ENCODE assay signal across 12 cellular contexts in the genomic region with DNA sequence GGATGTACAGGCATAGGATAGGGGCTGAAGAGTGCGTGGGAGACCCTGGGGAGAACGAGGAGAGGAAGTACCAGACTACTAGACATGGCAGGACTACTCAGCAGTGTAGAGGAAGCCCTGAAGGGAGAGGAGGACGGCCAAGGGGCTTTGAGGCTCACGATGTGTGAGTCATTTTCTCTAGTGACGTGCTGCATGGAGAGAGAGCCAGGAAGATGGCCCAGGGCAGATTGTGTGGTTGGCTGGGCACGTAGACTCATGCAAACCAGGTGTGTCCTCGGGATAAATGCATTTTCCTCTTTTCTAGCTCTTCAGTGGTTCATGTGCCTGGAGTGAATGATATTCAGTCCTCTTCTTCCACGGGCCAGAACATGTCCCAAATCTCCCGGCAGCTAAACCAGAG.
DNase-seq lines count a peak whose midpoint lies in the region; ATAC-seq, FAIRE-seq and TF ChIP-seq lines count a peak whose summit lies in the region.
"Had no signal": no experiment of that assay in that cellular context is flagged by ENCODE, and none has a peak within 500 bp of the region (broad histone marks: within the 10 kb centered on the region; RNA-seq: fewer than 3 reads in every experiment).

No MANE protein-coding gene starts in this region.

- POLR2A ChIA-PET in A549 (lab: Yijun Ruan, JAX): no interaction called here

- TF ChIP-seq RAD21 in A549 (conservative IDR thresholded peaks at IDR 0.05 in 1 of 2, IDR thresholded peaks at IDR 0.05 in 1 of 2): no peak

- no peak for FAIRE-seq in A549 (lab: Jason Lieb, UNC)

- no peak overlapping the region for H3K9ac ChIP-seq in adipocyte (ENCODE audit: low read length)

- no peak for TF ChIP-seq POLR2A in A549 (IDR thresholded peaks at IDR 0.05; ENCODE audit: low read length)

- WGBS in A549 (ENCODE audit: missing lambda C conversion rate): 48% methylated on average over 9 of the region's 9 CpGs

- TF ChIP-seq EP300 in A549 (IDR thresholded peaks at IDR 0.05): no peak

- CTCF ChIA-PET in A549 (lab: Yijun Ruan, JAX): interaction anchor here (0.9 to 5.8 kb wide), 7 partner anchors 12 to 390 kb away, joined by 3 to 69 read pairs (median 4); a partner anchor contains a TSS

- TF ChIP-seq CTCF in A549 (IDR thresholded peaks at IDR 0.05): no peak
- no peak for TF ChIP-seq CTCF in HFF-Myc (IDR thresholded peaks at IDR 0.05; ENCODE audit: low read depth, low read length, missing control alignments)
- no peak for TF ChIP-seq CTCF in foreskin fibroblast (IDR thresholded peaks at IDR 0.05; ENCODE audit: low read depth, low read length)

- H3K9me3 ChIP-seq in A549: no peaks in the 10 kb centered on the region
- no peaks in the 10 kb centered on the region for H3K9me3 ChIP-seq in adipocyte (ENCODE audit: control insufficient read depth, low read length)

- H3K4me1 ChIP-seq in A549 (peaks cover 27% of the 10 kb centered on the region), adipocyte (ENCODE audit: control insufficient read depth, insufficient read depth, low read length) (no peaks in the 10 kb centered on the region)

- no peaks in the 10 kb centered on the region for H3K27me3 ChIP-seq in adipocyte (replicated peaks; ENCODE audit: control insufficient read depth, insufficient read depth, low read length)

- peak overlapping the region in 1 of 2 experiments; percentile 38; a peak in 1 of 6 replicates for H3K27ac ChIP-seq in A549

- ATAC-seq in A549: peak; percentile 22 to 36; a peak in 3 of 6 replicates
- ATAC-seq in GM19035 (IDR thresholded peaks at IDR 0.05; ENCODE audit: unreplicated experiment): no peak
- ATAC-seq in HG02642 (IDR thresholded peaks at IDR 0.05; ENCODE audit: poor library complexity, unreplicated experiment): no peak

- peak overlapping the region; percentile 10; the same call in 1 of the 3 replicates for H3K4me2 ChIP-seq in A549

- H3K36me3 ChIP-seq in adipocyte (ENCODE audit: control insufficient read depth, insufficient read depth, low read length, severe bottlenecking): peaks cover 8% of the 10 kb centered on the region

- peak in 1 of 2 experiments; percentile 37 for DNase-seq in A549 (ENCODE audit: low read depth in 1 of 2, low spot score in 1 of 2)
- DNase-seq in HFF-Myc (ENCODE audit: extremely low read depth, low read depth): peak; percentile 68
- DNase-seq in adipocyte (ENCODE audit: low read depth): peak; percentile 71
- DNase-seq in foreskin fibroblast: peak; percentile 62 to 81
- DNase-seq in medulla oblongata (ENCODE audit: extremely low spot score): no peak
- DNase-seq in NCI-H1436 (lab: John Stamatoyannopoulos, UW): no peak
- DNase-seq: C1 segment of cervical spinal cord; central memory CD4-positive, alpha-beta T cell; NK-92 treated with Interleukin-12 subunit alpha and Interleukin-12 subunit beta, amount 100 ng/mL, for 24 hours; T-helper 2 cell had no signal

- H3K4me3 ChIP-seq in A549: no peak overlapping the region
- no peak overlapping the region for H3K4me3 ChIP-seq in HFF-Myc (replicated peaks; ENCODE audit: low read depth, low read length)
- no peak overlapping the region for H3K4me3 ChIP-seq in adipocyte (ENCODE audit: low read length)
- no peak overlapping the region for H3K4me3 ChIP-seq in foreskin fibroblast (ENCODE audit: low read depth in 1 of 2, low read length in 2 of 2)

TF ChIP-seq in A549, 52 proteins besides CTCF, POLR2A, EP300 and RAD21:
- no peak for TF ChIP-seq KDM1A (IDR thresholded peaks at IDR 0.05; ENCODE audit: low read depth)
- no peak for TF ChIP-seq FOSL2 (IDR thresholded peaks at IDR 0.05)
- peak; percentile 38 for TF ChIP-seq FOSL2 (CRISPR knock-in tag; IDR thresholded peaks at IDR 0.05)
- no peak for TF ChIP-seq CBX8 (IDR thresholded peaks at IDR 0.05)

Comparison
In these comparisons a context has a peak if more than half of its experiments do, and no peak if none do; other contexts are left out.
1. ATAC-seq: peak in A549 (2 of 2); none in GM19035 (single experiment) and HG02642 (single experiment).
2. DNase-seq: peak in HFF-Myc (single experiment), adipocyte (single experiment) and foreskin fibroblast (2 of 2); none in medulla oblongata (single experiment) and NCI-H1436 (single experiment).